ENCODE assay signal across 1 cellular context in genomic region chr17:6443692-6444572, GRCh38.
A peak's percentile ranks its signal among the peaks of the same experiment; 100 is the strongest.
TF ChIP-seq lines count a peak whose summit lies in the region.

Gene PIMREG (plus strand): TSS chr17:6444455. CDS start chr17:6445111, 656 bp downstream.

TF ChIP-seq in HepG2, 621 proteins besides CTCF, POLR2A, EP300 and RAD21 (continued from another document and continues in another):
- TF ChIP-seq ZBTB49 (CRISPR knock-in tag; IDR thresholded peaks at IDR 0.05; ENCODE audit: borderline replicate concordance) (no peak), ZBTB2 (CRISPR knock-in tag; IDR thresholded peaks at IDR 0.05; ENCODE audit: low read depth) (peak; percentile 61; the same call in 1 of the 2 replicates), BORCS8-MEF2B (CRISPR knock-in tag; IDR thresholded peaks at IDR 0.05) (peak; percentile 94), MXD4 (CRISPR knock-in tag; IDR thresholded peaks at IDR 0.05) (peak; percentile 89), GABPA (IDR thresholded peaks at IDR 0.05; ENCODE audit: low read depth, low read length) (peak; percentile 34; the same call in 1 of the 2 replicates), GABPA (CRISPR knock-in tag; IDR thresholded peaks at IDR 0.05; ENCODE audit: low read depth) (peak; percentile 79), ZBTB20 (CRISPR knock-in tag; IDR thresholded peaks at IDR 0.05; ENCODE audit: borderline replicate concordance, low read depth) (peak; percentile 84), ZNF235 (CRISPR knock-in tag; IDR thresholded peaks at IDR 0.05; ENCODE audit: borderline replicate concordance) (peak; percentile 34; the same call in 1 of the 2 replicates), SRF (IDR thresholded peaks at IDR 0.05; ENCODE audit: low read depth, low read length) (no peak), NR2F1 (CRISPR knock-in tag; IDR thresholded peaks at IDR 0.05) (no peak), CENPBD1 (CRISPR knock-in tag; IDR thresholded peaks at IDR 0.05; ENCODE audit: borderline replicate concordance, low read depth) (no peak), GRHL1 (CRISPR knock-in tag; conservative IDR thresholded peaks at IDR 0.05) (no peak), ZNF574 (CRISPR knock-in tag; IDR thresholded peaks at IDR 0.05) (peak; percentile 68), ZNF34 (CRISPR knock-in tag; IDR thresholded peaks at IDR 0.05; ENCODE audit: borderline replicate concordance) (0 out of 2 replicates have a peak, but pooled peaks have one; percentile 33), CHCHD3 (CRISPR knock-in tag; IDR thresholded peaks at IDR 0.05) (peak; percentile 41; the same call in 1 of the 2 replicates), E2F1 (CRISPR knock-in tag; IDR thresholded peaks at IDR 0.05) (peak; percentile 69; the same call in 1 of the 2 replicates), ZNF18 (CRISPR knock-in tag; IDR thresholded peaks at IDR 0.05; ENCODE audit: insufficient replicate concordance) (peak; percentile 34), UBTF (CRISPR knock-in tag; IDR thresholded peaks at IDR 0.05) (peak; percentile 79), RBM39 (IDR thresholded peaks at IDR 0.05; ENCODE audit: low read depth, low read length, poor library complexity, severe bottlenecking) (peak; percentile 64), ZNF782 (CRISPR knock-in tag; IDR thresholded peaks at IDR 0.05; ENCODE audit: borderline replicate concordance) (0 out of 2 replicates have a peak, but pooled peaks have one; percentile 64), MTA1 (CRISPR knock-in tag; IDR thresholded peaks at IDR 0.05; ENCODE audit: borderline replicate concordance) (peak; percentile 71; the same call in 1 of the 2 replicates), TFDP2 (CRISPR knock-in tag; IDR thresholded peaks at IDR 0.05) (peak; percentile 96), HOXA9 (CRISPR knock-in tag; IDR thresholded peaks at IDR 0.05; ENCODE audit: borderline replicate concordance) (peak; percentile 89; the same call in 1 of the 2 replicates), THAP7 (CRISPR knock-in tag; IDR thresholded peaks at IDR 0.05) (peak; percentile 90), ZNF768 (CRISPR knock-in tag; IDR thresholded peaks at IDR 0.05) (peak; percentile 49; the same call in 1 of the 2 replicates), ARNT2 (CRISPR knock-in tag; IDR thresholded peaks at IDR 0.05; ENCODE audit: low read depth) (peak; percentile 97), ZNF142 (CRISPR knock-in tag; IDR thresholded peaks at IDR 0.05) (peak; percentile 70; the same call in 1 of the 2 replicates), NR2C2 (CRISPR knock-in tag; IDR thresholded peaks at IDR 0.05; ENCODE audit: borderline replicate concordance) (peak; percentile 52)
